1 cellular context compared by ENCODE assay signal in genomic region chr14:96802963-96803362, GRCh38.
TF ChIP-seq lines count a peak whose summit lies in the region.

No MANE protein-coding gene starts in this region.

TF ChIP-seq in K562, 482 proteins besides CTCF, POLR2A, EP300 and RAD21 (continued from another document and continues in another):
- TF ChIP-seq ZNF197 (CRISPR knock-in tag; IDR thresholded peaks at IDR 0.05; ENCODE audit: low read depth), result no peak
- 0 out of 2 replicates have a peak, but pooled peaks have one; percentile 43 for TF ChIP-seq ZNF584 (CRISPR knock-in tag; IDR thresholded peaks at IDR 0.05; ENCODE audit: low read depth)
- peak; percentile 45; the same call in 1 of the 2 replicates for TF ChIP-seq MIER1 (IDR thresholded peaks at IDR 0.05; ENCODE audit: low read depth)
- peak; percentile 61; the same call in 1 of the 2 replicates for TF ChIP-seq EHMT2 (IDR thresholded peaks at IDR 0.05)
- no peak for TF ChIP-seq NUFIP1 (IDR thresholded peaks at IDR 0.05; ENCODE audit: partially characterized antibody)
- no peak for TF ChIP-seq FOXP4 (CRISPR knock-in tag; IDR thresholded peaks at IDR 0.05; ENCODE audit: borderline replicate concordance)
- peak; percentile 93 to 94 for TF ChIP-seq KDM1A (IDR thresholded peaks at IDR 0.05)
- TF ChIP-seq JUND (IDR thresholded peaks at IDR 0.05; ENCODE audit: borderline replicate concordance, low read depth, low read length), result peak; percentile 40; the same call in 1 of the 2 replicates
- peak; percentile 47; the same call in 2 of the 3 replicates for TF ChIP-seq JUND (tag; IDR thresholded peaks at IDR 0.05; ENCODE audit: borderline replicate concordance, low read depth, low read length)
- TF ChIP-seq SIN3A (IDR thresholded peaks at IDR 0.05; ENCODE audit: borderline replicate concordance in 2 of 2, control insufficient read depth in 1 of 2, low read depth in 2 of 2, low read length in 2 of 2), result no peak
- peak; percentile 99 for TF ChIP-seq ZNF384 (IDR thresholded peaks at IDR 0.05; ENCODE audit: low read depth, low read length)
- TF ChIP-seq SNRNP70 (optimal IDR thresholded peaks at IDR 0.05; ENCODE audit: low read depth, low read length), result no peak
- peak; percentile 80 to 82; a peak in 3 of 4 replicates for TF ChIP-seq TBL1XR1 (IDR thresholded peaks at IDR 0.05; ENCODE audit: low read length in 2 of 2)
- peak in 1 of 2 experiments; percentile 25; a peak in 1 of 4 replicates for TF ChIP-seq MNT (conservative IDR thresholded peaks at IDR 0.05)
- no peak for TF ChIP-seq NELFE (IDR thresholded peaks at IDR 0.05; ENCODE audit: insufficient read depth, insufficient read length)
- TF ChIP-seq ZZZ3 (IDR thresholded peaks at IDR 0.05), result no peak
- TF ChIP-seq ELF2 (CRISPR knock-in tag; IDR thresholded peaks at IDR 0.05), result no peak
- TF ChIP-seq ZKSCAN8 (CRISPR knock-in tag; IDR thresholded peaks at IDR 0.05), result peak; percentile 68; the same call in 1 of the 2 replicates
- no peak for TF ChIP-seq MAX (CRISPR knock-in tag; IDR thresholded peaks at IDR 0.05)
- TF ChIP-seq KLF6 (CRISPR knock-in tag; IDR thresholded peaks at IDR 0.05; ENCODE audit: borderline replicate concordance), result no peak
- no peak for TF ChIP-seq PTRF (tag; IDR thresholded peaks at IDR 0.05)
- no peak for TF ChIP-seq BACH1 (tag; IDR thresholded peaks at IDR 0.05)
- TF ChIP-seq NR2C1 (IDR thresholded peaks at IDR 0.05), result peak; percentile 70; the same call in 1 of the 2 replicates
- TF ChIP-seq NR2C1 (tag; IDR thresholded peaks at IDR 0.05), result peak; percentile 64
- 0 out of 4 replicates have a peak, but pooled peaks of 1 of the 2 experiments have one; percentile 54 for TF ChIP-seq BCLAF1 (IDR thresholded peaks at IDR 0.05; ENCODE audit: borderline replicate concordance in 1 of 2, control insufficient read depth in 1 of 2, low read depth in 2 of 2, low read length in 1 of 2)
- TF ChIP-seq AFF1 (IDR thresholded peaks at IDR 0.05; ENCODE audit: low read depth in 1 of 2, partially characterized antibody in 2 of 2), result peak; percentile 36 to 37
- no peak for TF ChIP-seq ZNF165 (CRISPR knock-in tag; IDR thresholded peaks at IDR 0.05; ENCODE audit: borderline replicate concordance)
- 0 out of 2 replicates have a peak, but pooled peaks have one; percentile 16 for TF ChIP-seq CREB1 (IDR thresholded peaks at IDR 0.05)
- no peak for TF ChIP-seq CREB1 (CRISPR knock-in tag; IDR thresholded peaks at IDR 0.05)
- TF ChIP-seq ZBTB11 (CRISPR knock-in tag; IDR thresholded peaks at IDR 0.05), result 0 out of 6 replicates have a peak, but pooled peaks of 1 of the 3 experiments have one; percentile 38
- peak; percentile 98 for TF ChIP-seq CBFA2T3 (IDR thresholded peaks at IDR 0.05)
- no peak for TF ChIP-seq HEY1 (CRISPR knock-in tag; IDR thresholded peaks at IDR 0.05; ENCODE audit: borderline replicate concordance)
- TF ChIP-seq E2F4 (CRISPR knock-in tag; IDR thresholded peaks at IDR 0.05; ENCODE audit: low read depth), result no peak
- peak; percentile 53 for TF ChIP-seq HDAC3 (IDR thresholded peaks at IDR 0.05; ENCODE audit: borderline replicate concordance, partially characterized antibody)
- no peak for TF ChIP-seq TEAD1 (CRISPR knock-in tag; IDR thresholded peaks at IDR 0.05)
- TF ChIP-seq ZNF444 (CRISPR knock-in tag; IDR thresholded peaks at IDR 0.05), result no peak
- no peak for TF ChIP-seq KDM2B (CRISPR knock-in tag; IDR thresholded peaks at IDR 0.05)
- 0 out of 2 replicates have a peak, but pooled peaks have one; percentile 43 for TF ChIP-seq TOE1 (IDR thresholded peaks at IDR 0.05; ENCODE audit: borderline replicate concordance)
- no peak for TF ChIP-seq TOE1 (CRISPR knock-in tag; IDR thresholded peaks at IDR 0.05; ENCODE audit: borderline replicate concordance, low read depth)
- TF ChIP-seq WHSC1 (IDR thresholded peaks at IDR 0.05; ENCODE audit: low read length), result no peak
- TF ChIP-seq TRIM24 (IDR thresholded peaks at IDR 0.05), result peak; percentile 82 to 89
- TF ChIP-seq ZMIZ1 (IDR thresholded peaks at IDR 0.05; ENCODE audit: low read depth in 2 of 2, low read length in 2 of 2), result peak in 1 of 2 experiments; percentile 87; a peak in 2 of 4 replicates
- peak; percentile 84 for TF ChIP-seq EGR1 (conservative IDR thresholded peaks at IDR 0.05)
- no peak for TF ChIP-seq XRCC4 (IDR thresholded peaks at IDR 0.05; ENCODE audit: extremely low read depth, insufficient read depth, insufficient read length)
- peak; percentile 99; the same call in 1 of the 2 replicates for TF ChIP-seq BRCA1 (IDR thresholded peaks at IDR 0.05)
- TF ChIP-seq BRCA1 (CRISPR knock-in tag; IDR thresholded peaks at IDR 0.05), result no peak
